ENCODE assay signal across 8 cellular contexts in genomic region chr10:3873728-3874461, GRCh38.
DNase-seq lines count a peak whose midpoint lies in the region; ATAC-seq and TF ChIP-seq lines count a peak whose summit lies in the region.

No MANE protein-coding gene starts in this region.

- CTCF ChIA-PET in activated CD8-positive, alpha-beta T cell treated with anti-CD3 and anti-CD28 coated beads, Interleukin-2, amount 10 ng/mL, durations not matched to agents 7 days and 5 days (lab: Charles Lee) = interaction anchor here (1.0 kb wide), 1 partner anchor 59 kb away, joined by 3 read pairs; no protein-coding TSS in a partner anchor

- H4K20me1 ChIP-seq in GM23338 (replicated peaks; ENCODE audit: insufficient read depth) (no peaks in the 10 kb centered on the region), MM.1S (ENCODE audit: insufficient read depth, low read length) (no peaks in the 10 kb centered on the region)

- H3K4me1 Mint-ChIP-seq in GM23338 = peaks cover 19% of the 10 kb centered on the region
- peaks cover 49% of the 10 kb centered on the region for H3K4me1 Mint-ChIP-seq in activated CD8-positive, alpha-beta T cell treated with anti-CD3 and anti-CD28 coated beads, Interleukin-2, amount 10 ng/mL, durations not matched to agents 7 days and 5 days (ENCODE audit: low read depth)

- H3K9me2 ChIP-seq in GM23338 (ENCODE audit: insufficient read depth) = 0 out of 2 replicates have a peak, but pooled peaks cover 6% of the 10 kb centered on the region
- H3K9me2 ChIP-seq in MM.1S (replicated peaks; ENCODE audit: insufficient read depth, low read length) = no peaks in the 10 kb centered on the region

- ATAC-seq in GM23338 = no peak
- ATAC-seq in activated CD8-positive, alpha-beta T cell treated with anti-CD3 and anti-CD28 coated beads, Interleukin-2, amount 10 ng/mL, durations not matched to agents 7 days and 5 days = peak; percentile 61

- no peak overlapping the region for H3K27ac Mint-ChIP-seq in GM23338
- H3K27ac Mint-ChIP-seq in activated CD8-positive, alpha-beta T cell treated with anti-CD3 and anti-CD28 coated beads, Interleukin-2, amount 10 ng/mL, durations not matched to agents 7 days and 5 days = peak overlapping the region; percentile 61

- no peaks in the 10 kb centered on the region for H3K9me3 ChIP-seq in MM.1S (replicated peaks; ENCODE audit: insufficient read depth, low read length)
- H3K9me3 ChIP-seq in tibial artery = no peaks in the 10 kb centered on the region
- H3K9me3 ChIP-seq in testis = no peaks in the 10 kb centered on the region

- no peak overlapping the region for H3K4me3 ChIP-seq in GM23338
- no peak overlapping the region for H3K4me3 ChIP-seq in MM.1S (ENCODE audit: low read length)
- H3K4me3 ChIP-seq in tibial artery = no peak overlapping the region
- no peak overlapping the region for H3K4me3 ChIP-seq in testis

- H3F3A ChIP-seq in GM23338 (replicated peaks; ENCODE audit: low read depth) (no peaks in the 10 kb centered on the region), MM.1S (ENCODE audit: insufficient read depth, low read length) (peaks cover 27% of the 10 kb centered on the region)

- H3K79me2 ChIP-seq in GM23338 (replicated peaks; ENCODE audit: insufficient read depth) = no peaks in the 10 kb centered on the region
- no peaks in the 10 kb centered on the region for H3K79me2 ChIP-seq in MM.1S (ENCODE audit: low read length)

- H3K4me3 Mint-ChIP-seq in GM23338 = no peak overlapping the region
- H3K4me3 Mint-ChIP-seq in activated CD8-positive, alpha-beta T cell treated with anti-CD3 and anti-CD28 coated beads, Interleukin-2, amount 10 ng/mL, durations not matched to agents 7 days and 5 days = no peak overlapping the region

- TF ChIP-seq CTCF in GM23338 (conservative IDR thresholded peaks at IDR 0.05; ENCODE audit: low read depth in 2 of 2) (no peak), MM.1S (IDR thresholded peaks at IDR 0.05; ENCODE audit: low read length) (no peak), tibial artery (IDR thresholded peaks at IDR 0.05) (no peak), testis (IDR thresholded peaks at IDR 0.05) (no peak)

- no peak overlapping the region for H3K4me2 ChIP-seq in GM23338
- H3K4me2 ChIP-seq in MM.1S (ENCODE audit: low read depth, low read length) = peak overlapping the region; percentile 69

- no peak for TF ChIP-seq POLR2A in testis (IDR thresholded peaks at IDR 0.05)

- H3K27me3 ChIP-seq in GM23338 (ENCODE audit: insufficient read depth) (no peaks in the 10 kb centered on the region), MM.1S (replicated peaks; ENCODE audit: insufficient read depth, low read length) (no peaks in the 10 kb centered on the region), tibial artery (no peaks in the 10 kb centered on the region), testis (no peaks in the 10 kb centered on the region)

- no peaks in the 10 kb centered on the region for H3K9me3 Mint-ChIP-seq in GM23338
- no peaks in the 10 kb centered on the region for H3K9me3 Mint-ChIP-seq in activated CD8-positive, alpha-beta T cell treated with anti-CD3 and anti-CD28 coated beads, Interleukin-2, amount 10 ng/mL, durations not matched to agents 7 days and 5 days (ENCODE audit: insufficient read depth)

- intact Hi-C loops in tibial artery (cut with DNase I; ENCODE audit: low total_unique reads) = no loop called here
- intact Hi-C loops in testis (cut with DNase I; ENCODE audit: low total_unique reads) = no loop called here

- H3K9ac ChIP-seq in MM.1S (ENCODE audit: low read length) = peak overlapping the region; percentile 91

- POLR2A ChIA-PET in activated CD8-positive, alpha-beta T cell treated with anti-CD3 and anti-CD28 coated beads, Interleukin-2, amount 10 ng/mL, durations not matched to agents 7 days and 5 days (lab: Charles Lee) = interaction anchor here (1.2 to 12.0 kb wide), 2 partner anchors 64 to 90 kb away, joined by 7 to 131 read pairs; partner anchors contain the start of gene KLF6

- H3K4me1 ChIP-seq in GM23338 (ENCODE audit: insufficient read depth) (peaks cover 21% of the 10 kb centered on the region), MM.1S (ENCODE audit: low read length) (peaks cover 48% of the 10 kb centered on the region), tibial artery (peaks cover 0 to 19% (median 0%) of the 10 kb centered on the region in 4 donors), testis (no peaks in the 10 kb centered on the region)

- 56 to 62% methylated on average over 7 of the region's 7 CpGs for WGBS in testis, 2 donors

- no peak overlapping the region for H3K27ac ChIP-seq in GM23338 (ENCODE audit: low read depth)
- H3K27ac ChIP-seq in MM.1S (ENCODE audit: low read length) = peak overlapping the region; percentile 98
- peak overlapping the region; percentile 21 to 37 for H3K27ac ChIP-seq in tibial artery
- no peak overlapping the region for H3K27ac ChIP-seq in testis

- H3K27me3 Mint-ChIP-seq in GM23338 (ENCODE audit: insufficient read depth, low read depth, poor library complexity) = peaks cover 5% of the 10 kb centered on the region
- H3K27me3 Mint-ChIP-seq in activated CD8-positive, alpha-beta T cell treated with anti-CD3 and anti-CD28 coated beads, Interleukin-2, amount 10 ng/mL, durations not matched to agents 7 days and 5 days (ENCODE audit: low read depth) = no peaks in the 10 kb centered on the region

- H2AFZ ChIP-seq in GM23338 (no peak overlapping the region), MM.1S (ENCODE audit: low read length) (no peak overlapping the region)

- no peaks in the 10 kb centered on the region for H3K36me3 Mint-ChIP-seq in GM23338 (ENCODE audit: low read depth)
- no peaks in the 10 kb centered on the region for H3K36me3 Mint-ChIP-seq in activated CD8-positive, alpha-beta T cell treated with anti-CD3 and anti-CD28 coated beads, Interleukin-2, amount 10 ng/mL, durations not matched to agents 7 days and 5 days (ENCODE audit: low read depth)

- H3K36me3 ChIP-seq in GM23338 (ENCODE audit: insufficient read depth) (no peaks in the 10 kb centered on the region), MM.1S (replicated peaks; ENCODE audit: insufficient read depth, low read length) (no peaks in the 10 kb centered on the region), tibial artery (no peaks in the 10 kb centered on the region), testis (ENCODE audit: low read depth, missing control alignments) (no peaks in the 10 kb centered on the region)

- DNase-seq in NCI-H2171 treated with DMSO at 0.1 percent for 48 hours (lab: John Stamatoyannopoulos, UW) (peak; percentile 34), NCI-H2171 (lab: John Stamatoyannopoulos, UW) (no peak), GM23338 (ENCODE audit: low spot score) (peak; percentile 90), MM.1S (peak; percentile 85), hepatic stellate cell (ENCODE audit: low spot score) (peak; percentile 44), tibial artery (no peak), testis (no peak)
- DNase-seq in activated CD8-positive, alpha-beta T cell treated with anti-CD3 and anti-CD28 coated beads, Interleukin-2, amount 10 ng/mL, durations not matched to agents 7 days and 5 days = no peak

TF ChIP-seq in GM23338, 12 proteins besides CTCF, POLR2A, EP300 and RAD21 (continues in another document):
- TF ChIP-seq ZNF331 (CRISPR knock-in tag; IDR thresholded peaks at IDR 0.05; ENCODE audit: low read depth) (no peak), STAT1 (IDR thresholded peaks at IDR 0.05; ENCODE audit: unreplicated experiment) (no peak), CREB1 (CRISPR knock-in tag; IDR thresholded peaks at IDR 0.05; ENCODE audit: low read depth) (no peak), REST (IDR thresholded peaks at IDR 0.05; ENCODE audit: unreplicated experiment) (no peak), EZH2phosphoT487 (IDR thresholded peaks at IDR 0.05; ENCODE audit: unreplicated experiment) (no peak), JUNB (IDR thresholded peaks at IDR 0.05; ENCODE audit: unreplicated experiment) (no peak), EZH2 (IDR thresholded peaks at IDR 0.05; ENCODE audit: low read depth, unreplicated experiment) (no peak), ETS1 (IDR thresholded peaks at IDR 0.05) (no peak)

Comparison
In these comparisons a context has a peak if more than half of its experiments do, and no peak if none do; other contexts are left out.
1. DNase-seq: peak in NCI-H2171 treated with DMSO at 0.1 percent for 48 hours (single experiment), GM23338 (single experiment), MM.1S (single experiment) and hepatic stellate cell (single experiment); none in NCI-H2171 (single experiment), activated CD8-positive, alpha-beta T cell treated with anti-CD3 and anti-CD28 coated beads, Interleukin-2, amount 10 ng/mL, durations not matched to agents 7 days and 5 days (single experiment), tibial artery (0 of 2) and testis (single experiment).
2. H3K27ac ChIP-seq: peak in MM.1S (single experiment) and tibial artery (2 of 2); none in GM23338 (single experiment) and testis (0 of 2).